ENCODE assay signal across 15 cellular contexts in the genomic region with DNA sequence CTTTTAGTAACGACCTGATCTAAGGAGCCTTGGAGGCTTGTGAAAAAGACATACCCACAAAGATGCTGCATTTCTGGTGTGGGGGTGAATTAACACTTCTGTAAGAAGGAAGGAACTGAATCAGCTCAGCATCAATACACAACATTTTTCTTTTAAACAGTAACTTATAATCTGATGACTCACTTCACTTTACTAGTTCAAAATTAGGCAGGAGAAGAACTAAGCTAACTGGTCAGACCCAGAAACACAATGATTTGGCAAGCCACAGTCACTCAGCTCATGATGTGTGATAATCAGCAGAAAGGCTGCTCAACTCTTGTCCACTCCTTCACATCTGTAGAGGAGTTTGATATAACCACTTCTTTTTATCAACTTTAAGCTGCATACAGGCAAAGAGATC. TPM values are rescaled to one million over a fixed set of nuclear protein-coding genes. Genes with fewer than 3 reads are reported as not detected.
DNase-seq lines count a peak whose midpoint lies in the region; ATAC-seq and TF ChIP-seq lines count a peak whose summit lies in the region.
"Had no signal": no experiment of that assay in that cellular context is flagged by ENCODE, and none has a peak within 500 bp of the region (broad histone marks: within the 10 kb centered on the region; RNA-seq: fewer than 3 reads in every experiment).

No MANE protein-coding gene starts in this region.

- no peak overlapping the region for H3K4me3 ChIP-seq in fibroblast of mammary gland (ENCODE audit: control insufficient read depth, low read depth, low read length)
- H3K4me3 ChIP-seq: HAP-1, pancreas had no signal

- no peak for TF ChIP-seq CTCF in fibroblast of mammary gland (conservative IDR thresholded peaks at IDR 0.05; ENCODE audit: control insufficient read depth, insufficient read depth, low read depth, low read length)

- ATAC-seq in GM21529 (IDR thresholded peaks at IDR 0.05; ENCODE audit: unreplicated experiment), result peak; percentile 14
- ATAC-seq in HG03095 (IDR thresholded peaks at IDR 0.05; ENCODE audit: unreplicated experiment), result no peak
- ATAC-seq in GM21515 (IDR thresholded peaks at IDR 0.05; ENCODE audit: unreplicated experiment), result no peak
- ATAC-seq: pancreas had no signal

- DNase-seq in EH (ENCODE audit: low read depth) (peak; percentile 73), M059J (ENCODE audit: low read depth) (peak; percentile 49), fibroblast of mammary gland (ENCODE audit: low read depth) (peak; percentile 52), NCI-H1694 (lab: John Stamatoyannopoulos, UW) (no peak), NCI-H1105 (lab: John Stamatoyannopoulos, UW) (no peak)
- DNase-seq: activated T-cell treated with anti-CD3 and anti-CD28 coated beads, Interleukin-2, amount 50 U/mL, for 4 hours; DND-41; NCI-H1092; pancreas had no signal

RNA-seq across cellular contexts. Expression of gene MMAA, which starts 4.6 kb away (rescaled TPM):
- total RNA-seq in M059J (2014; rRNA removed; shearing (Covaris generic)), result 0.99 and 1.3 TPM in 2 replicates

RNA-seq across cellular contexts. Expression of gene C4orf51, which starts 56.1 kb away (rescaled TPM):
- total RNA-seq in M059J (2014; rRNA removed; shearing (Covaris generic)), result not detected in 2 replicates
- total RNA-seq: activated T-cell treated with anti-CD3 and anti-CD28 coated beads, Interleukin-2, amount 50 U/mL, for 4 hours; frontal cortex; pancreas; SK-MEL-5 had no signal

Comparison
In these comparisons a context has a peak if more than half of its experiments do, and no peak if none do; other contexts are left out.
1. DNase-seq: peak in EH (single experiment), M059J (single experiment) and fibroblast of mammary gland (single experiment); none in NCI-H1694 (single experiment) and NCI-H1105 (single experiment).